Comparison of ENCODE assay signal across 25 cellular contexts in genomic region chr4:182973421-182974340, GRCh38. TPM values are rescaled to one million over a fixed set of nuclear protein-coding genes. Genes with fewer than 3 reads are reported as not detected.
DNase-seq lines count a peak whose midpoint lies in the region; ATAC-seq, FAIRE-seq and TF ChIP-seq lines count a peak whose summit lies in the region.
"Had no signal": no experiment of that assay in that cellular context is flagged by ENCODE, and none has a peak within 500 bp of the region (broad histone marks: within the 10 kb centered on the region; RNA-seq: fewer than 3 reads in every experiment).

No MANE protein-coding gene starts in this region.

- H3K9ac ChIP-seq in IMR-90 (ENCODE audit: low read depth, low read length) (no peak overlapping the region), K562 (ENCODE audit: insufficient read depth in 1 of 2, low read depth in 2 of 2, low read length in 2 of 2) (no peak overlapping the region)

- peaks cover 13 to 37% of the 10 kb centered on the region in 2 donors for H3K27me3 Mint-ChIP-seq in CD8-positive, alpha-beta memory T cell

- ATAC-seq in IMR-90 (ENCODE audit: low read depth), result no peak
- no peak for ATAC-seq in K562
- ATAC-seq in GM19467 (IDR thresholded peaks at IDR 0.05; ENCODE audit: unreplicated experiment), result no peak
- no peak for ATAC-seq in GM21390 (IDR thresholded peaks at IDR 0.05; ENCODE audit: unreplicated experiment)
- ATAC-seq: gastroesophageal sphincter, left ventricle myocardium superior had no signal

- TF ChIP-seq RAD21 in IMR-90 (IDR thresholded peaks at IDR 0.05; ENCODE audit: low read length) (no peak), K562 (CRISPR knock-in tag; conservative IDR thresholded peaks at IDR 0.05 in 1 of 2, IDR thresholded peaks at IDR 0.05 in 1 of 2) (no peak)

- H3K4me3 ChIP-seq in IMR-90 (ENCODE audit: insufficient read depth, low read depth, low read length) (no peak overlapping the region), K562 (no peak overlapping the region)
- H3K4me3 ChIP-seq in CD8-positive, alpha-beta memory T cell (ENCODE audit: low read length), result no peak overlapping the region
- H3K4me3 ChIP-seq: gastroesophageal sphincter, upper lobe of left lung had no signal

- no peak for FAIRE-seq in K562 (lab: Jason Lieb, UNC)
- FAIRE-seq: colon, small intestine had no signal

- peak overlapping the region in 1 of 7 donors; percentile 4 for H3K4me3 Mint-ChIP-seq in CD8-positive, alpha-beta memory T cell
- H3K4me3 Mint-ChIP-seq: activated CD4-positive, alpha-beta memory T cell treated with anti-CD3 and anti-CD28 coated beads for 36 hours; activated naive CD4-positive, alpha-beta T cell treated with anti-CD3 and anti-CD28 coated beads for 36 hours had no signal

- H3K27ac Mint-ChIP-seq in CD8-positive, alpha-beta memory T cell, result no peak overlapping the region
- H3K27ac Mint-ChIP-seq: activated CD4-positive, alpha-beta memory T cell treated with anti-CD3 and anti-CD28 coated beads for 36 hours; activated naive CD4-positive, alpha-beta T cell treated with anti-CD3 and anti-CD28 coated beads for 36 hours had no signal

- in situ Hi-C loops in IMR-90 (cut with MboI; ENCODE audit: low sequenced_read_pairs), result no loop called here
- in situ Hi-C loops in K562 (cut with MboI), result no loop called here

- H3K4ac ChIP-seq in IMR-90 (ENCODE audit: low read depth, low read length), result 0 out of 2 replicates have a peak overlapping the region, but pooled peaks have one; percentile 25

- H2BK5ac ChIP-seq in IMR-90 (ENCODE audit: low read depth, low read length, poor library complexity, severe bottlenecking), result no peak overlapping the region

- BruUV-seq in IMR-90 (replicated peaks; lab: Mats Ljungman, UMichigan), result no TSS peak
- BruUV-seq in K562 (replicated peaks; lab: Mats Ljungman, UMichigan), result no TSS peak

- H3K27me3 ChIP-seq in IMR-90 (ENCODE audit: control insufficient read depth, insufficient read depth, low read length) (no peaks in the 10 kb centered on the region), K562 (ENCODE audit: control insufficient read depth in 2 of 2, insufficient read depth in 2 of 2, low read length in 2 of 2) (no peaks in the 10 kb centered on the region)
- no peaks in the 10 kb centered on the region for H3K27me3 ChIP-seq in CD8-positive, alpha-beta memory T cell (ENCODE audit: insufficient read depth, low read length, poor library complexity, severe bottlenecking)
- H3K27me3 ChIP-seq: upper lobe of left lung had no signal

- H3K27ac ChIP-seq in IMR-90 (ENCODE audit: insufficient read depth, low read length) (no peak overlapping the region), K562 (ENCODE audit: extremely low read depth, low read depth, low read length) (no peak overlapping the region)
- H3K27ac ChIP-seq in CD8-positive, alpha-beta memory T cell (ENCODE audit: low read depth, low read length), result no peak overlapping the region
- H3K27ac ChIP-seq: gastroesophageal sphincter, upper lobe of left lung, VCaP had no signal

- POLR2A ChIA-PET in IMR-90 (lab: Charles Lee; ENCODE audit: unreplicated experiment) (no interaction called here), K562 (lab: Yijun Ruan, JAX) (interaction anchor here (0.6 kb wide), 1 partner anchor 252 kb away, joined by 3 read pairs; no protein-coding TSS in a partner anchor)
- POLR2A ChIA-PET in CD8-positive, alpha-beta memory T cell (lab: Charles Lee), result no interaction called here

- H2AK5ac ChIP-seq in IMR-90 (ENCODE audit: low read depth, low read length), result peak overlapping the region; percentile 43; the same call in 1 of the 2 replicates

- CTCF ChIA-PET in IMR-90 (lab: Yijun Ruan, JAX) (no interaction called here), K562 (lab: Yijun Ruan, JAX; ENCODE audit: low intra/inter-chr PET ratio) (no interaction called here)
- CTCF ChIA-PET in CD8-positive, alpha-beta memory T cell (lab: Charles Lee), result no interaction called here

- no peaks in the 10 kb centered on the region; the same call in 1 of the 2 replicates for H3K9me3 ChIP-seq in IMR-90 (ENCODE audit: control insufficient read depth, insufficient read depth, low read length)
- no peaks in the 10 kb centered on the region for H3K9me3 ChIP-seq in K562 (replicated peaks; ENCODE audit: control insufficient read depth, insufficient read depth, low read depth, low read length)
- no peaks in the 10 kb centered on the region for H3K9me3 ChIP-seq in CD8-positive, alpha-beta memory T cell (ENCODE audit: low read length)
- H3K9me3 ChIP-seq: gastroesophageal sphincter, upper lobe of left lung had no signal

- DNase-seq in IMR-90 (peak; percentile 25), K562 (ENCODE audit: extremely low read depth in 1 of 4, low spot score in 3 of 4) (no peak), iris pigment epithelial cell (ENCODE audit: low read depth) (peak; percentile 43), putamen (ENCODE audit: low spot score) (peak; percentile 30), retina (no peak)
- no peak for DNase-seq in CD8-positive, alpha-beta memory T cell
- DNase-seq: activated CD4-positive, alpha-beta memory T cell treated with anti-CD3 and anti-CD28 coated beads for 36 hours; activated naive CD4-positive, alpha-beta T cell treated with anti-CD3 and anti-CD28 coated beads for 36 hours; AML-193; aorta; COR-L47; EL; left ventricle myocardium superior; NCI-H1436 treated with DMSO at 0.1 percent for 48 hours; NCI-H2171; NCI-H69; SHP77; small intestine; stimulated activated CD4-positive, alpha-beta T cell treated with anti-CD3 and anti-CD28 coated beads, Interleukin-4, amount 100 ng/mL, for 24 hours; upper lobe of left lung had no signal

- no peak overlapping the region for H3K56ac ChIP-seq in IMR-90 (ENCODE audit: extremely low read depth, insufficient read depth, low read length)

- H3K36me3 ChIP-seq in IMR-90 (ENCODE audit: control insufficient read depth, insufficient read depth, low read length) (no peaks in the 10 kb centered on the region), K562 (ENCODE audit: control insufficient read depth, insufficient read depth, low read length) (no peaks in the 10 kb centered on the region)
- no peaks in the 10 kb centered on the region for H3K36me3 ChIP-seq in CD8-positive, alpha-beta memory T cell (ENCODE audit: insufficient read depth, low read length)
- H3K36me3 ChIP-seq: gastroesophageal sphincter, upper lobe of left lung had no signal

- H3K79me1 ChIP-seq in IMR-90 (ENCODE audit: low read depth in 1 of 2, low read length in 2 of 2), result no peaks in the 10 kb centered on the region

- dilution Hi-C loops in IMR-90 (cut with HindIII; ENCODE audit: low sequenced_read_pairs, unreplicated experiment), result no loop called here

- 78% methylated on average over 11 of the region's 15 CpGs; no CpG with 5 or more reads in 1 of the 2 experiments for WGBS in IMR-90 (ENCODE audit: extremely low coverage in 2 of 2, insufficient read length in 1 of 2), 2 experiments
- 71% methylated on average over 15 of the region's 15 CpGs for WGBS in K562 (ENCODE audit: insufficient coverage, low coverage, missing lambda C conversion rate)

- peak overlapping the region; percentile 56 for H2BK20ac ChIP-seq in IMR-90 (ENCODE audit: low read depth, low read length)

- H4K8ac ChIP-seq in IMR-90 (ENCODE audit: low read depth in 2 of 2, low read length in 2 of 2), result peak overlapping the region in 1 of 2 experiments; percentile 37; a peak in 1 of 4 replicates

- no peak overlapping the region for H2BK15ac ChIP-seq in IMR-90 (ENCODE audit: low read depth, low read length)

- H2AFZ ChIP-seq in IMR-90 (replicated peaks; ENCODE audit: low read length, poor library complexity) (peak overlapping the region; percentile 10), K562 (ENCODE audit: low read depth, low read length) (peak overlapping the region; percentile 86)

- H3K23ac ChIP-seq in IMR-90 (ENCODE audit: low read depth, low read length), result no peak overlapping the region

- no peaks in the 10 kb centered on the region for H3K36me3 Mint-ChIP-seq in CD8-positive, alpha-beta memory T cell
- H3K36me3 Mint-ChIP-seq: activated CD4-positive, alpha-beta memory T cell treated with anti-CD3 and anti-CD28 coated beads for 36 hours had no signal

- no peak overlapping the region for H3K14ac ChIP-seq in IMR-90 (replicated peaks; ENCODE audit: low read depth, low read length)

- peak overlapping the region; percentile 56; the same call in 1 of the 2 replicates for H4K5ac ChIP-seq in IMR-90 (ENCODE audit: low read depth, low read length)

- H3K9me3 Mint-ChIP-seq in CD8-positive, alpha-beta memory T cell, result no peaks in the 10 kb centered on the region
- H3K9me3 Mint-ChIP-seq: activated CD4-positive, alpha-beta memory T cell treated with anti-CD3 and anti-CD28 coated beads for 36 hours; activated naive CD4-positive, alpha-beta T cell treated with anti-CD3 and anti-CD28 coated beads for 36 hours had no signal

- no peaks in the 10 kb centered on the region for H3K9me1 ChIP-seq in IMR-90 (ENCODE audit: insufficient read depth, low read length)
- H3K9me1 ChIP-seq in K562 (ENCODE audit: control insufficient read depth, insufficient read depth, low read length), result no peaks in the 10 kb centered on the region

- H4K91ac ChIP-seq in IMR-90 (ENCODE audit: insufficient read depth, low read depth, low read length), result no peak overlapping the region

- H3K4me2 ChIP-seq in IMR-90 (ENCODE audit: low read depth, low read length) (no peak overlapping the region), K562 (ENCODE audit: insufficient read depth, low read length) (no peak overlapping the region; the same call in 1 of the 2 replicates)

- TF ChIP-seq CTCF in IMR-90 (conservative IDR thresholded peaks at IDR 0.05; ENCODE audit: low read depth, low read length), result no peak
- TF ChIP-seq CTCF in K562 (IDR thresholded peaks at IDR 0.05 in 2 of 3, conservative IDR thresholded peaks at IDR 0.05 in 1 of 3; ENCODE audit: insufficient read depth in 2 of 3, low read depth in 1 of 3, low read length in 3 of 3), result no peak

- intact Hi-C loops in IMR-90 (cut with micrococcal nuclease) (loop anchor here (2.0 kb wide), 1 partner anchor 25 kb away; no protein-coding TSS in a partner anchor), K562 (cut with micrococcal nuclease) (no loop called here)

- peak overlapping the region; percentile 55 for H2BK120ac ChIP-seq in IMR-90 (ENCODE audit: low read depth, low read length)

- TF ChIP-seq POLR2A in IMR-90 (IDR thresholded peaks at IDR 0.05; ENCODE audit: low read depth, low read length), result no peak
- TF ChIP-seq POLR2A in K562 (conservative IDR thresholded peaks at IDR 0.05), result no peak

- no peaks in the 10 kb centered on the region for H3K4me1 Mint-ChIP-seq in CD8-positive, alpha-beta memory T cell

- no peak overlapping the region for H2AK9ac ChIP-seq in IMR-90 (replicated peaks; ENCODE audit: low read depth, low read length, poor library complexity)

- H3K4me1 ChIP-seq in IMR-90 (ENCODE audit: control insufficient read depth, insufficient read depth, low read length) (peaks cover 7% of the 10 kb centered on the region; the same call in 1 of the 2 replicates), K562 (replicated peaks in 1 of 2; ENCODE audit: control insufficient read depth in 2 of 2, insufficient read depth in 2 of 2, low read length in 2 of 2) (peaks cover 9 to 19% of the 10 kb centered on the region in 2 experiments)
- no peaks in the 10 kb centered on the region for H3K4me1 ChIP-seq in CD8-positive, alpha-beta memory T cell (ENCODE audit: insufficient read depth, low read length)
- H3K4me1 ChIP-seq: gastroesophageal sphincter had no signal

- H4K20me1 ChIP-seq in IMR-90 (ENCODE audit: insufficient read depth, low read length), result no peaks in the 10 kb centered on the region
- no peaks in the 10 kb centered on the region for H4K20me1 ChIP-seq in K562 (replicated peaks; ENCODE audit: control insufficient read depth, insufficient read depth, low read length)

- peak overlapping the region; percentile 31; the same call in 1 of the 2 replicates for H3K18ac ChIP-seq in IMR-90 (ENCODE audit: low read depth, low read length)

- H3K79me2 ChIP-seq in K562 (ENCODE audit: control insufficient read depth, insufficient read depth, low read length), result no peaks in the 10 kb centered on the region

- no peak for TF ChIP-seq EP300 in K562 (IDR thresholded peaks at IDR 0.05; ENCODE audit: low read length)

RNA-seq across cellular contexts. Expression of gene DCTD, which starts 56.5 kb away (rescaled TPM):
- total RNA-seq in IMR-90 (2012; rRNA removed) (84.2 and 90.3 TPM in 2 replicates), K562 (2014; rRNA removed) (54.8 and 63.8 TPM in 2 replicates), K562 (2014; rRNA removed; fragmentation: Illumina TruSeq; extraction: Trizol) (71.6 and 81.9 TPM in 2 replicates), K562 (2015; rRNA removed; fragmentation: Illumina TruSeq; extraction: Trizol) (75.1 and 76.5 TPM in 2 replicates), K562 (2021) (93.7 and 101 TPM in 2 replicates)
- polyA plus RNA-seq in IMR-90 (2012; rRNA removed) (113 and 127 TPM in 2 replicates), K562 (2011; rRNA removed) (113 and 114 TPM in 2 replicates), K562 (2014; fragmentation: Illumina TruSeq; extraction: Trizol) (94.6 and 99.4 TPM in 2 replicates), K562 (2014; fragmentation: Nextera tagmentation; extraction: Ambion mirVana) (10 to 100 TPM; 38.7 to 51.8 TPM), K562 (2014; rRNA removed) (80.0 and 81.8 TPM in 2 replicates)
- polyA plus RNA-seq in IMR-90 (2012; cell fraction: cytosol; rRNA removed), result 99.3 and 108 TPM in 2 replicates
- 122 and 215 TPM in 2 replicates for polyA plus RNA-seq in IMR-90 (2012; cell fraction: nucleus; rRNA removed; ENCODE audit: low replicate concordance)
- 102 and 114 TPM in 2 replicates for total RNA-seq in K562 (2011; cell fraction: chromatin; rRNA removed; ENCODE audit: low replicate concordance)
- total RNA-seq in K562 (2011; cell fraction: nucleolus; rRNA removed), result 84.7 and 95.4 TPM in 2 replicates
- 123 and 174 TPM in 2 replicates for total RNA-seq in K562 (2011; cell fraction: nucleoplasm; rRNA removed)
- polyA plus RNA-seq in K562 (2011; cell fraction: cytosol; rRNA removed), result 83.1 and 112 TPM in 2 replicates
- polyA plus RNA-seq in K562 (2011; cell fraction: nucleus; rRNA removed), result 148 and 169 TPM in 2 replicates
- 77.9 and 94.5 TPM in 2 replicates for polyA plus RNA-seq in K562 (2012)
- polyA minus RNA-seq in K562 (2011; rRNA and poly(A)+ RNA removed), result 128 and 153 TPM in 2 replicates
- polyA minus RNA-seq in K562 (2011; cell fraction: cytosol; rRNA and poly(A)+ RNA removed), result 40.1 and 42.8 TPM in 2 replicates
- polyA minus RNA-seq in K562 (2011; cell fraction: nucleus; rRNA and poly(A)+ RNA removed), result 45.5 and 68.2 TPM in 2 replicates
- total RNA-seq in CD8-positive, alpha-beta memory T cell, result 100 to 1,000 TPM; 145 to 150 TPM
- polyA plus RNA-seq in CD8-positive, alpha-beta memory T cell, result 105 TPM

Comparison
In these comparisons a context has a peak if more than half of its experiments do, and no peak if none do; other contexts are left out.
1. DNase-seq: peak in IMR-90 (single experiment), iris pigment epithelial cell (single experiment) and putamen (single experiment); none in K562 (0 of 4), retina (single experiment) and CD8-positive, alpha-beta memory T cell (0 of 5).